Comparison of ENCODE assay signal across 26 cellular contexts in genomic region chr5:175343292-175343691, GRCh38.
DNase-seq lines count a peak whose midpoint lies in the region; ATAC-seq, FAIRE-seq and TF ChIP-seq lines count a peak whose summit lies in the region.
"Had no signal": no experiment of that assay in that cellular context is flagged by ENCODE, and none has a peak within 500 bp of the region (broad histone marks: within the 10 kb centered on the region; RNA-seq: fewer than 3 reads in every experiment).

No MANE protein-coding gene starts in this region.

- no peak overlapping the region for H3K4me3 Mint-ChIP-seq in astrocyte (ENCODE audit: unreplicated experiment)
- H3K4me3 Mint-ChIP-seq: CD4-positive, CD25-positive, alpha-beta regulatory T cell had no signal

- no peaks in the 10 kb centered on the region for H4K20me1 ChIP-seq in HepG2 (ENCODE audit: insufficient read depth, low read length)
- no peaks in the 10 kb centered on the region for H4K20me1 ChIP-seq in astrocyte (ENCODE audit: insufficient read depth, low read length)
- H4K20me1 ChIP-seq: BLaER1 had no signal

- TF ChIP-seq POLR2A in HepG2 (IDR thresholded peaks at IDR 0.05; ENCODE audit: insufficient read depth in 1 of 2, low read depth in 2 of 2, low read length in 2 of 2) (no peak), right lobe of liver (IDR thresholded peaks at IDR 0.05) (no peak)

- FAIRE-seq in HepG2 (lab: Jason Lieb, UNC) (no peak), astrocyte (lab: Jason Lieb, UNC) (no peak)
- FAIRE-seq: G401.6, HTR-8/SVneo, RCC 7860 had no signal

- no peak for TF ChIP-seq CTCF in HepG2 (CRISPR knock-in tag; IDR thresholded peaks at IDR 0.05)
- no peak for TF ChIP-seq CTCF in right lobe of liver (IDR thresholded peaks at IDR 0.05)
- TF ChIP-seq CTCF in astrocyte (IDR thresholded peaks at IDR 0.05; ENCODE audit: insufficient read depth, low read depth, low read length) = no peak
- TF ChIP-seq CTCF in fibroblast of the aortic adventitia (IDR thresholded peaks at IDR 0.05; ENCODE audit: insufficient read depth, low read length) = no peak

- H3K36me3 ChIP-seq in HepG2 (replicated peaks in 1 of 2; ENCODE audit: control insufficient read depth in 1 of 2, insufficient read depth in 2 of 2, low read length in 2 of 2) = no peaks in the 10 kb centered on the region
- H3K36me3 ChIP-seq in right lobe of liver = no peaks in the 10 kb centered on the region
- no peaks in the 10 kb centered on the region for H3K36me3 ChIP-seq in astrocyte (ENCODE audit: insufficient read depth, low read length)
- H3K36me3 ChIP-seq: BLaER1, SJCRH30 had no signal

- no peak for DNase-seq in HepG2 (ENCODE audit: low spot score)
- DNase-seq in right lobe of liver = no peak
- peak; percentile 22 for DNase-seq in astrocyte (ENCODE audit: low read depth)
- DNase-seq in fibroblast of the aortic adventitia (ENCODE audit: low read depth) = peak; percentile 1
- no peak for DNase-seq in NCI-H1694 (lab: John Stamatoyannopoulos, UW)
- DNase-seq in activated CD8-positive, alpha-beta memory T cell treated with anti-CD3 and anti-CD28 coated beads for 24 hours = no peak
- no peak for DNase-seq in right cardiac atrium
- DNase-seq: CD4-positive, CD25-positive, alpha-beta regulatory T cell; DMS53; GM23248; H7; NCI-H1092; NCI-H1436; NCI-H1930; NCI-H446; NCI-H524 treated with DMSO at 0.1 percent for 48 hours; NCI-H774; SJCRH30 had no signal

- no peak for ATAC-seq in HepG2
- no peak for ATAC-seq in right lobe of liver
- no peak for ATAC-seq in right cardiac atrium
- ATAC-seq: Right ventricle myocardium inferior had no signal

- no peak overlapping the region for H3K4me3 ChIP-seq in HepG2 (replicated peaks in 1 of 3; ENCODE audit: insufficient read depth in 1 of 3, low read depth in 2 of 3, low read length in 3 of 3)
- no peak overlapping the region for H3K4me3 ChIP-seq in right lobe of liver
- no peak overlapping the region for H3K4me3 ChIP-seq in astrocyte (ENCODE audit: insufficient read depth, low read depth, low read length)
- H3K4me3 ChIP-seq in fibroblast of the aortic adventitia (ENCODE audit: low read depth, low read length) = no peak overlapping the region
- no peak overlapping the region for H3K4me3 ChIP-seq in right cardiac atrium (ENCODE audit: low read length)
- H3K4me3 ChIP-seq: BLaER1, GM23248, SJCRH30 had no signal

- H3K79me2 ChIP-seq in HepG2 (ENCODE audit: insufficient read depth, low read length) = no peaks in the 10 kb centered on the region
- H3K79me2 ChIP-seq in astrocyte (ENCODE audit: insufficient read depth, low read length) = no peaks in the 10 kb centered on the region

- WGBS in HepG2 (ENCODE audit: low lambda C conversion rate) = 25% methylated on average over 2 of the region's 2 CpGs
- WGBS in right lobe of liver (ENCODE audit: insufficient coverage, low coverage, low lambda C conversion rate, missing lambda C conversion rate) = 32% methylated on average over 2 of the region's 2 CpGs
- 80% methylated on average over 2 of the region's 2 CpGs for WGBS in right cardiac atrium

- TF ChIP-seq RAD21 in HepG2 (CRISPR knock-in tag; IDR thresholded peaks at IDR 0.05) = no peak

- H2AFZ ChIP-seq in HepG2 (ENCODE audit: low read length) (no peak overlapping the region), astrocyte (ENCODE audit: low read depth, low read length) (no peak overlapping the region)
- H2AFZ ChIP-seq: GM23248 had no signal

- H3K27me3 Mint-ChIP-seq in astrocyte (ENCODE audit: low read depth, unreplicated experiment) = peaks cover 23% of the 10 kb centered on the region
- H3K27me3 Mint-ChIP-seq: CD4-positive, CD25-positive, alpha-beta regulatory T cell; IgD-negative memory B cell had no signal

- TF ChIP-seq EP300 in HepG2 (IDR thresholded peaks at IDR 0.05; ENCODE audit: low read depth in 2 of 2, low read length in 2 of 2) (no peak), HepG2 (CRISPR knock-in tag; IDR thresholded peaks at IDR 0.05; ENCODE audit: borderline replicate concordance) (no peak)

- BruUV-seq in HepG2 (replicated peaks; lab: Mats Ljungman, UMichigan) = no TSS peak

- in situ Hi-C loops in HepG2 (cut with HindIII; ENCODE audit: extremely low pct_ligation_motif_present, low pct_unique_long_range_greater_than_20kb) = no loop called here

- POLR2A ChIA-PET in HepG2 (lab: Yijun Ruan, JAX) = no interaction called here

- peaks cover 6% of the 10 kb centered on the region for H3K4me1 Mint-ChIP-seq in astrocyte (ENCODE audit: low read depth, unreplicated experiment)
- H3K4me1 Mint-ChIP-seq: CD4-positive, CD25-positive, alpha-beta regulatory T cell; IgD-negative memory B cell had no signal

- no peak overlapping the region for H3K27ac Mint-ChIP-seq in astrocyte (ENCODE audit: unreplicated experiment)
- H3K27ac Mint-ChIP-seq: CD4-positive, CD25-positive, alpha-beta regulatory T cell; IgD-negative memory B cell had no signal

- CTCF ChIA-PET in HepG2 (lab: Yijun Ruan, JAX; ENCODE audit: low intra/inter-chr PET ratio, low total read pairs) = no interaction called here

- no peaks in the 10 kb centered on the region for H3K27me3 ChIP-seq in HepG2 (ENCODE audit: control insufficient read depth in 1 of 2, insufficient read depth in 2 of 2, low read length in 2 of 2)
- H3K27me3 ChIP-seq in right lobe of liver = no peaks in the 10 kb centered on the region
- no peaks in the 10 kb centered on the region for H3K27me3 ChIP-seq in astrocyte (ENCODE audit: insufficient read depth, low read length)
- H3K27me3 ChIP-seq in right cardiac atrium (ENCODE audit: control insufficient read depth, insufficient read depth) = no peaks in the 10 kb centered on the region
- H3K27me3 ChIP-seq: BLaER1, SJCRH30 had no signal

- H3K9me3 Mint-ChIP-seq in astrocyte (ENCODE audit: unreplicated experiment) = no peaks in the 10 kb centered on the region

- H3K4me2 ChIP-seq in HepG2 (ENCODE audit: low read depth, low read length) = no peak overlapping the region
- no peak overlapping the region for H3K4me2 ChIP-seq in astrocyte (ENCODE audit: low read length)
- H3K4me2 ChIP-seq: BLaER1, KMS-11 had no signal

- H3K27ac ChIP-seq in HepG2 (ENCODE audit: extremely low read length, insufficient read depth, low read length) (no peak overlapping the region), right lobe of liver (no peak overlapping the region), astrocyte (ENCODE audit: low read depth, low read length) (no peak overlapping the region), right cardiac atrium (ENCODE audit: low read length) (no peak overlapping the region)
- H3K27ac ChIP-seq: 22Rv1, BLaER1, GM23248, KMS-11, SJCRH30 had no signal

- intact Hi-C loops in HepG2 (cut with micrococcal nuclease; ENCODE audit: unreplicated experiment) = no loop called here
- intact Hi-C loops in right lobe of liver (cut with DNase I) = no loop called here
- intact Hi-C loops in right cardiac atrium (cut with DNase I) = no loop called here

- no peak overlapping the region for H3K9ac ChIP-seq in HepG2 (ENCODE audit: insufficient read depth, low read depth, low read length)
- H3K9ac ChIP-seq in astrocyte (ENCODE audit: low read length) = no peak overlapping the region
- H3K9ac ChIP-seq: BLaER1, GM23248, KMS-11 had no signal

- no peaks in the 10 kb centered on the region for H3K36me3 Mint-ChIP-seq in astrocyte (ENCODE audit: low read depth, unreplicated experiment)
- H3K36me3 Mint-ChIP-seq: CD4-positive, CD25-positive, alpha-beta regulatory T cell; IgD-negative memory B cell had no signal

- H3K4me1 ChIP-seq in HepG2 (ENCODE audit: insufficient read depth, low read length) (peaks cover 12% of the 10 kb centered on the region), right lobe of liver (no peaks in the 10 kb centered on the region), astrocyte (ENCODE audit: insufficient read depth, low read length) (peaks cover 24% of the 10 kb centered on the region), right cardiac atrium (ENCODE audit: control insufficient read depth, insufficient read depth, low read length) (no peaks in the 10 kb centered on the region)
- H3K4me1 ChIP-seq: BLaER1 had no signal

- no peaks in the 10 kb centered on the region for H3K9me3 ChIP-seq in HepG2 (ENCODE audit: low read length)
- H3K9me3 ChIP-seq in right lobe of liver = no peaks in the 10 kb centered on the region
- no peaks in the 10 kb centered on the region for H3K9me3 ChIP-seq in astrocyte (ENCODE audit: insufficient read depth, low read depth, low read length)
- H3K9me3 ChIP-seq in right cardiac atrium (ENCODE audit: control insufficient read depth, low read length) = no peaks in the 10 kb centered on the region
- H3K9me3 ChIP-seq: BLaER1, SJCRH30 had no signal

TF ChIP-seq in HepG2, 621 proteins besides CTCF, POLR2A, EP300 and RAD21:
- TF ChIP-seq HMG20A (CRISPR knock-in tag; IDR thresholded peaks at IDR 0.05; ENCODE audit: borderline replicate concordance) = no peak
- peak; percentile 41 for TF ChIP-seq MAFF (IDR thresholded peaks at IDR 0.05; ENCODE audit: low read depth, low read length)
- TF ChIP-seq MAFK (conservative IDR thresholded peaks at IDR 0.05 in 1 of 2, IDR thresholded peaks at IDR 0.05 in 1 of 2; ENCODE audit: low read length in 2 of 2) = peak; percentile 24 to 39; a peak in 1 of 4 replicates
- no peak for TF ChIP-seq RFX5 (IDR thresholded peaks at IDR 0.05; ENCODE audit: low read depth, low read length)

Comparison
In these comparisons a context has a peak if more than half of its experiments do, and no peak if none do; other contexts are left out.
1. DNase-seq: peak in astrocyte (single experiment) and fibroblast of the aortic adventitia (single experiment); none in HepG2 (single experiment), right lobe of liver (0 of 3), NCI-H1694 (single experiment), activated CD8-positive, alpha-beta memory T cell treated with anti-CD3 and anti-CD28 coated beads for 24 hours (single experiment) and right cardiac atrium (0 of 3).